16 cellular contexts compared by ENCODE assay signal in genomic region chr1:19206947-19207346, GRCh38. TPM values are rescaled to one million over a fixed set of nuclear protein-coding genes. Genes with fewer than 3 reads are reported as not detected.
DNase-seq lines count a peak whose midpoint lies in the region; ATAC-seq and TF ChIP-seq lines count a peak whose summit lies in the region.
"Had no signal": no experiment of that assay in that cellular context is flagged by ENCODE, and none has a peak within 500 bp of the region (broad histone marks: within the 10 kb centered on the region; RNA-seq: fewer than 3 reads in every experiment).

No MANE protein-coding gene starts in this region.

- no peak overlapping the region for H3K9ac ChIP-seq in colonic mucosa (ENCODE audit: low read depth in 2 of 2, low read length in 2 of 2)

- H3K27me3 ChIP-seq in colonic mucosa (no peaks in the 10 kb centered on the region), testis (no peaks in the 10 kb centered on the region)
- H3K27me3 ChIP-seq: spleen, tibial nerve had no signal

- H3K36me3 Mint-ChIP-seq in activated T-cell treated with anti-CD3 and anti-CD28 coated beads, Interleukin-2, amount 50 U/mL, for 72 hours (ENCODE audit: insufficient read depth in 2 of 2): peaks cover 4 to 6% of the 10 kb centered on the region in 2 donors
- H3K36me3 Mint-ChIP-seq in stimulated activated effector memory CD8-positive, alpha-beta T cell treated with anti-CD3 and anti-CD28 coated beads, Interleukin-12 subunit alpha, Interleukin-12 subunit beta, amount 100 ng/mL, for 72 hours: peaks cover 56% of the 10 kb centered on the region

- H3K79me2 ChIP-seq in OCI-LY7 (ENCODE audit: insufficient read depth, low read depth, low read length): peaks cover 96% of the 10 kb centered on the region

- H3K4me1 ChIP-seq in OCI-LY7 (ENCODE audit: insufficient read depth, low read length, poor library complexity, severe bottlenecking) (peaks cover 42% of the 10 kb centered on the region), colonic mucosa (peaks cover 17% of the 10 kb centered on the region), testis (peaks cover 54% of the 10 kb centered on the region)

- no peaks in the 10 kb centered on the region for H3K9me2 ChIP-seq in OCI-LY7 (ENCODE audit: insufficient read depth, low read length)

- no peak for ATAC-seq in activated T-cell treated with anti-CD3 and anti-CD28 coated beads, Interleukin-2, amount 50 U/mL, for 72 hours (replicated peaks in 1 of 2)
- ATAC-seq in stimulated activated effector memory CD8-positive, alpha-beta T cell treated with anti-CD3 and anti-CD28 coated beads, Interleukin-12 subunit alpha, Interleukin-12 subunit beta, amount 100 ng/mL, for 72 hours: no peak
- ATAC-seq: activated naive CD4-positive, alpha-beta T cell treated with anti-CD3 and anti-CD28 coated beads, Interleukin-2, amount 50 U/mL, for 72 hours had no signal

- H3K4me3 ChIP-seq in OCI-LY7 (ENCODE audit: low read depth, low read length, poor library complexity, severe bottlenecking) (no peak overlapping the region), colonic mucosa (no peak overlapping the region), testis (no peak overlapping the region)
- H3K4me3 ChIP-seq: spleen, tibial nerve had no signal

- no peak for TF ChIP-seq POLR2A in testis (IDR thresholded peaks at IDR 0.05)

- intact Hi-C loops in OCI-LY7 (cut with micrococcal nuclease; ENCODE audit: unreplicated experiment): no loop called here
- intact Hi-C loops in colonic mucosa (cut with DNase I): no loop called here
- intact Hi-C loops in testis (cut with DNase I; ENCODE audit: low total_unique reads): no loop called here

- no peak overlapping the region for H2AFZ ChIP-seq in OCI-LY7 (ENCODE audit: low read length)

- H3K4me3 Mint-ChIP-seq in activated T-cell treated with anti-CD3 and anti-CD28 coated beads, Interleukin-2, amount 50 U/mL, for 72 hours: peak overlapping the region; percentile 5 to 30
- no peak overlapping the region for H3K4me3 Mint-ChIP-seq in stimulated activated effector memory CD8-positive, alpha-beta T cell treated with anti-CD3 and anti-CD28 coated beads, Interleukin-12 subunit alpha, Interleukin-12 subunit beta, amount 100 ng/mL, for 72 hours
- H3K4me3 Mint-ChIP-seq: activated CD4-positive, alpha-beta memory T cell treated with anti-CD3 and anti-CD28 coated beads, Interleukin-2, amount 10 ng/mL, durations not matched to agents 7 days and 5 days had no signal

- CTCF ChIA-PET in OCI-LY7 (lab: Charles Lee; ENCODE audit: unreplicated experiment): no interaction called here

- H3K4me1 Mint-ChIP-seq in activated T-cell treated with anti-CD3 and anti-CD28 coated beads, Interleukin-2, amount 50 U/mL, for 72 hours (ENCODE audit: low read depth): peaks cover 85% of the 10 kb centered on the region
- H3K4me1 Mint-ChIP-seq in stimulated activated effector memory CD8-positive, alpha-beta T cell treated with anti-CD3 and anti-CD28 coated beads, Interleukin-12 subunit alpha, Interleukin-12 subunit beta, amount 100 ng/mL, for 72 hours: peaks cover 57% of the 10 kb centered on the region

- POLR2A ChIA-PET in OCI-LY7 (lab: Charles Lee): interaction anchor here (1.4 kb wide), 1 partner anchor 11 kb away, joined by 4 read pairs; no protein-coding TSS in a partner anchor

- peak overlapping the region; percentile 11; the same call in 1 of the 2 replicates for H3K4me2 ChIP-seq in OCI-LY7 (ENCODE audit: low read length)

- WGBS in testis, 2 donors: 67 to 74% methylated on average over 3 of the region's 3 CpGs

- H3K27ac Mint-ChIP-seq in activated T-cell treated with anti-CD3 and anti-CD28 coated beads, Interleukin-2, amount 50 U/mL, for 72 hours: peak overlapping the region; percentile 1
- no peak overlapping the region for H3K27ac Mint-ChIP-seq in stimulated activated effector memory CD8-positive, alpha-beta T cell treated with anti-CD3 and anti-CD28 coated beads, Interleukin-12 subunit alpha, Interleukin-12 subunit beta, amount 100 ng/mL, for 72 hours
- H3K27ac Mint-ChIP-seq: activated CD4-positive, alpha-beta memory T cell treated with anti-CD3 and anti-CD28 coated beads, Interleukin-2, amount 10 ng/mL, durations not matched to agents 7 days and 5 days; activated naive CD4-positive, alpha-beta T cell treated with anti-CD3 and anti-CD28 coated beads, Interleukin-2, amount 50 U/mL, for 72 hours had no signal

- H4K20me1 ChIP-seq in OCI-LY7 (ENCODE audit: insufficient read depth, low read length): peaks cover 33% of the 10 kb centered on the region

- H3K9me3 ChIP-seq in OCI-LY7 (ENCODE audit: low read length): no peaks in the 10 kb centered on the region
- no peaks in the 10 kb centered on the region for H3K9me3 ChIP-seq in colonic mucosa
- no peaks in the 10 kb centered on the region for H3K9me3 ChIP-seq in testis
- H3K9me3 ChIP-seq: spleen, tibial nerve had no signal

- no peak for DNase-seq in activated T-cell treated with anti-CD3 and anti-CD28 coated beads, Interleukin-2, amount 50 U/mL, for 72 hours
- DNase-seq in activated T-cell treated with anti-CD3 and anti-CD28 coated beads for 4 hours: no peak
- no peak for DNase-seq in OCI-LY7 (ENCODE audit: low spot score)
- peak; percentile 22 for DNase-seq in colonic mucosa
- DNase-seq in testis: no peak
- DNase-seq in NCI-H1436 (lab: John Stamatoyannopoulos, UW): no peak
- DNase-seq in stimulated activated effector memory CD8-positive, alpha-beta T cell treated with anti-CD3 and anti-CD28 coated beads, Interleukin-12 subunit alpha, Interleukin-12 subunit beta, amount 100 ng/mL, for 72 hours (ENCODE audit: low spot score in 2 of 2): no peak
- DNase-seq in COR-L47 (lab: John Stamatoyannopoulos, UW): no peak
- DNase-seq: activated CD4-positive, alpha-beta memory T cell treated with anti-CD3 and anti-CD28 coated beads, Interleukin-2, amount 10 ng/mL, durations not matched to agents 7 days and 5 days; mesenchymal stem cell; NCI-H1417 treated with DMSO at 0.1 percent for 48 hours; NCI-H446 treated with DMSO at 0.1 percent for 48 hours; spleen; T-helper 9 cell had no signal

- H3K36me3 ChIP-seq in OCI-LY7 (ENCODE audit: insufficient read depth, low read length) (peaks cover 39% of the 10 kb centered on the region; the same call in 1 of the 2 replicates), colonic mucosa (no peaks in the 10 kb centered on the region), testis (ENCODE audit: low read depth, missing control alignments) (no peaks in the 10 kb centered on the region)
- H3K36me3 ChIP-seq: tibial nerve had no signal

- no peaks in the 10 kb centered on the region for H3K27me3 Mint-ChIP-seq in activated T-cell treated with anti-CD3 and anti-CD28 coated beads, Interleukin-2, amount 50 U/mL, for 72 hours (ENCODE audit: low read depth)
- H3K27me3 Mint-ChIP-seq: activated CD4-positive, alpha-beta memory T cell treated with anti-CD3 and anti-CD28 coated beads, Interleukin-2, amount 10 ng/mL, durations not matched to agents 7 days and 5 days had no signal

- no TSS peak for BruUV-seq in OCI-LY7 (replicated peaks; lab: Mats Ljungman, UMichigan)

- no peaks in the 10 kb centered on the region for H3K9me3 Mint-ChIP-seq in activated T-cell treated with anti-CD3 and anti-CD28 coated beads, Interleukin-2, amount 50 U/mL, for 72 hours
- no peaks in the 10 kb centered on the region for H3K9me3 Mint-ChIP-seq in stimulated activated effector memory CD8-positive, alpha-beta T cell treated with anti-CD3 and anti-CD28 coated beads, Interleukin-12 subunit alpha, Interleukin-12 subunit beta, amount 100 ng/mL, for 72 hours
- H3K9me3 Mint-ChIP-seq: activated CD4-positive, alpha-beta memory T cell treated with anti-CD3 and anti-CD28 coated beads, Interleukin-2, amount 10 ng/mL, durations not matched to agents 7 days and 5 days; activated naive CD4-positive, alpha-beta T cell treated with anti-CD3 and anti-CD28 coated beads, Interleukin-2, amount 50 U/mL, for 72 hours had no signal

- TF ChIP-seq CTCF in OCI-LY7 (conservative IDR thresholded peaks at IDR 0.05; ENCODE audit: low read length) (no peak), colonic mucosa (IDR thresholded peaks at IDR 0.05) (no peak), testis (IDR thresholded peaks at IDR 0.05) (no peak)

- H3K27ac ChIP-seq in OCI-LY7 (ENCODE audit: low read depth, low read length, poor library complexity, severe bottlenecking) (no peak overlapping the region), colonic mucosa (peak overlapping the region; percentile 31), testis (peak overlapping the region; percentile 29 to 43)
- H3K27ac ChIP-seq: spleen, tibial nerve had no signal

RNA-seq across cellular contexts. Expression of gene UBR4, which starts 3.1 kb away (rescaled TPM):
- total RNA-seq in activated T-cell treated with anti-CD3 and anti-CD28 coated beads, Interleukin-2, amount 50 U/mL, for 72 hours: 100 to 1,000 TPM; 208 to 215 TPM
- 92.9 and 121 TPM in 2 replicates for total RNA-seq in OCI-LY7 (2014; rRNA removed; shearing (Covaris generic))
- total RNA-seq in OCI-LY7 (2022) (126 and 150 TPM in 2 replicates), colonic mucosa (100 to 1,000 TPM in 1 of 2 donors, 10 to 100 TPM in 1; 97.7 to 114 TPM), testis (100 to 1,000 TPM; 613 to 708 TPM)
- polyA plus RNA-seq in testis (ENCODE audit: insufficient read depth, low read depth, low replicate concordance): 301 TPM

RNA-seq across cellular contexts. Expression of gene EMC1, which starts 44.4 kb away (rescaled TPM):
- total RNA-seq in activated T-cell treated with anti-CD3 and anti-CD28 coated beads, Interleukin-2, amount 50 U/mL, for 72 hours: 10 to 100 TPM; 36.5 to 38.5 TPM
- total RNA-seq in OCI-LY7 (2014; rRNA removed; shearing (Covaris generic)): 35.2 and 41.3 TPM in 2 replicates
- total RNA-seq in OCI-LY7 (2022) (50.1 and 51.1 TPM in 2 replicates), colonic mucosa (10 to 100 TPM; 35.3 to 51.1 TPM), testis (100 to 1,000 TPM in 1 of 2 donors, 10 to 100 TPM in 1; 79.0 to 114 TPM)
- polyA plus RNA-seq in testis (ENCODE audit: insufficient read depth, low read depth, low replicate concordance): 41.9 TPM

RNA-seq across cellular contexts. Expression of gene MRTO4, which starts 44.7 kb away (rescaled TPM):
- 10 to 100 TPM; 43.7 to 52.7 TPM for total RNA-seq in activated T-cell treated with anti-CD3 and anti-CD28 coated beads, Interleukin-2, amount 50 U/mL, for 72 hours
- 60.0 and 67.6 TPM in 2 replicates for total RNA-seq in OCI-LY7 (2014; rRNA removed; shearing (Covaris generic))
- total RNA-seq in OCI-LY7 (2022): 45.8 and 66.0 TPM in 2 replicates
- total RNA-seq in colonic mucosa: 10 to 100 TPM; 12.7 to 46.0 TPM
- total RNA-seq in testis: 10 to 100 TPM; 25.8 to 36.9 TPM
- 46.4 TPM for polyA plus RNA-seq in testis (ENCODE audit: insufficient read depth, low read depth, low replicate concordance)
